10 cellular contexts compared by ENCODE assay signal in genomic region chr6:35718911-35719381, GRCh38. TPM values are rescaled to one million over a fixed set of nuclear protein-coding genes. Genes with fewer than 3 reads are reported as not detected.
A peak's percentile ranks its signal among the peaks of the same experiment; 100 is the strongest.
DNase-seq lines count a peak whose midpoint lies in the region; ATAC-seq, FAIRE-seq and TF ChIP-seq lines count a peak whose summit lies in the region.
"Had no signal": no experiment of that assay in that cellular context is flagged by ENCODE, and none has a peak within 500 bp of the region (broad histone marks: within the 10 kb centered on the region; RNA-seq: fewer than 3 reads in every experiment).

No MANE protein-coding gene starts in this region.

- H3K27ac Mint-ChIP-seq in IgD-negative memory B cell = peak overlapping the region; percentile 7 to 91 (median 23)
- H3K27ac Mint-ChIP-seq in activated T-cell treated with anti-CD3 and anti-CD28 coated beads, Interleukin-2, amount 50 U/mL, for 24 hours = peak overlapping the region; percentile 96
- H3K27ac Mint-ChIP-seq in progenitor cell of endocrine pancreas = no peak overlapping the region

- no peaks in the 10 kb centered on the region for H3K9me3 ChIP-seq in suprapubic skin

- H3K27me3 ChIP-seq in layer of hippocampus (ENCODE audit: control insufficient read depth, insufficient read depth, low read length) (no peaks in the 10 kb centered on the region), suprapubic skin (no peaks in the 10 kb centered on the region)

- H3K36me3 ChIP-seq in suprapubic skin = no peaks in the 10 kb centered on the region

- H3K4me1 Mint-ChIP-seq in IgD-negative memory B cell (peaks cover 19 to 36% (median 36%) of the 10 kb centered on the region in 3 donors), progenitor cell of endocrine pancreas (ENCODE audit: low read depth) (peaks cover 10% of the 10 kb centered on the region)
- H3K4me1 Mint-ChIP-seq in activated T-cell treated with anti-CD3 and anti-CD28 coated beads, Interleukin-2, amount 50 U/mL, for 24 hours (ENCODE audit: low read depth) = peaks cover 72% of the 10 kb centered on the region

- TF ChIP-seq CTCF in suprapubic skin (IDR thresholded peaks at IDR 0.05) (no peak), progenitor cell of endocrine pancreas (IDR thresholded peaks at IDR 0.05; ENCODE audit: unreplicated experiment) (no peak)

- no peak for TF ChIP-seq POLR2A in suprapubic skin (IDR thresholded peaks at IDR 0.05)
- no peak for TF ChIP-seq POLR2A in GM12892 (IDR thresholded peaks at IDR 0.05; ENCODE audit: low read depth, low read length)

- H3K9me3 Mint-ChIP-seq in IgD-negative memory B cell = no peaks in the 10 kb centered on the region
- H3K9me3 Mint-ChIP-seq in activated T-cell treated with anti-CD3 and anti-CD28 coated beads, Interleukin-2, amount 50 U/mL, for 24 hours = no peaks in the 10 kb centered on the region
- no peaks in the 10 kb centered on the region for H3K9me3 Mint-ChIP-seq in progenitor cell of endocrine pancreas (ENCODE audit: low read depth)
- H3K9me3 Mint-ChIP-seq: central memory CD8-positive, alpha-beta T cell had no signal

- H3K27me3 Mint-ChIP-seq in IgD-negative memory B cell = no peaks in the 10 kb centered on the region
- H3K27me3 Mint-ChIP-seq in activated T-cell treated with anti-CD3 and anti-CD28 coated beads, Interleukin-2, amount 50 U/mL, for 24 hours = no peaks in the 10 kb centered on the region
- peaks cover 28% of the 10 kb centered on the region for H3K27me3 Mint-ChIP-seq in progenitor cell of endocrine pancreas
- H3K27me3 Mint-ChIP-seq: central memory CD8-positive, alpha-beta T cell had no signal

- peak overlapping the region in 1 of 4 donors; percentile 56 for H3K4me3 Mint-ChIP-seq in IgD-negative memory B cell
- peak overlapping the region; percentile 75 for H3K4me3 Mint-ChIP-seq in activated T-cell treated with anti-CD3 and anti-CD28 coated beads, Interleukin-2, amount 50 U/mL, for 24 hours
- H3K4me3 Mint-ChIP-seq in progenitor cell of endocrine pancreas (ENCODE audit: low read depth) = no peak overlapping the region

- ATAC-seq in HG03354 (IDR thresholded peaks at IDR 0.05; ENCODE audit: poor library complexity, severe bottlenecking, unreplicated experiment) = no peak

- H3K27ac ChIP-seq in layer of hippocampus (ENCODE audit: low read depth, low read length) (peak overlapping the region; percentile 71), suprapubic skin (peak overlapping the region; percentile 85)

- TF ChIP-seq EP300 in suprapubic skin (IDR thresholded peaks at IDR 0.05) = no peak

- WGBS in suprapubic skin = 89% methylated on average over 2 of the region's 2 CpGs

- no peak for FAIRE-seq in GM12892 (lab: Jason Lieb, UNC)

- H3K4me1 ChIP-seq in suprapubic skin = peaks cover 64% of the 10 kb centered on the region

- H3K36me3 Mint-ChIP-seq in IgD-negative memory B cell (peaks cover 3% of the 10 kb centered on the region), progenitor cell of endocrine pancreas (ENCODE audit: insufficient read depth) (no peaks in the 10 kb centered on the region)
- no peaks in the 10 kb centered on the region for H3K36me3 Mint-ChIP-seq in activated T-cell treated with anti-CD3 and anti-CD28 coated beads, Interleukin-2, amount 50 U/mL, for 24 hours (ENCODE audit: low read depth)

- DNase-seq in activated T-cell treated with anti-CD3 and anti-CD28 coated beads, Interleukin-2, amount 50 U/mL, for 24 hours = peak; percentile 70
- DNase-seq in suprapubic skin (ENCODE audit: low spot score in 2 of 2) (peak in 1 of 2 donors; percentile 50), GM12892 (ENCODE audit: insufficient read length) (no peak), progenitor cell of endocrine pancreas (ENCODE audit: low spot score, unreplicated experiment) (no peak)
- DNase-seq: NCI-H526 treated with DMSO at 0.1 percent for 48 hours had no signal

- no peak overlapping the region for H3K4me3 ChIP-seq in suprapubic skin

RNA-seq across cellular contexts. Expression of gene ARMC12, which starts 17.9 kb away (rescaled TPM):
- polyA plus RNA-seq in IgD-negative memory B cell = 0.39 TPM
- total RNA-seq in suprapubic skin (1 to 10 TPM in 1 of 4 donors, under 1 TPM in 2, not detected in 1; 0.53 to 1.2 (median 0.55) TPM), progenitor cell of endocrine pancreas (0.36 and 0.98 TPM in 2 replicates)
- polyA plus RNA-seq in GM12892 (2012; ENCODE audit: missing spikeins) = 0.30 TPM

RNA-seq across cellular contexts. Expression of gene FKBP5, which starts 30.2 kb away (rescaled TPM):
- polyA plus RNA-seq in IgD-negative memory B cell = 25.1 TPM
- total RNA-seq in suprapubic skin = 100 to 1,000 TPM; 198 to 321 (median 244) TPM
- 34.9 TPM for polyA plus RNA-seq in GM12892 (2012; ENCODE audit: missing spikeins)
- 5.9 and 6.9 TPM in 2 replicates for total RNA-seq in progenitor cell of endocrine pancreas

RNA-seq across cellular contexts. Expression of gene CLPSL2, which starts 57.5 kb away (rescaled TPM):
- polyA plus RNA-seq in IgD-negative memory B cell = not detected
- total RNA-seq in suprapubic skin (not detected), progenitor cell of endocrine pancreas (not detected in 2 replicates)
- not detected for polyA plus RNA-seq in GM12892 (2012; ENCODE audit: missing spikeins)
- total RNA-seq: renal cortical epithelial cell had no signal

Comparison
In these comparisons a context has a peak if more than half of its experiments do, and no peak if none do; other contexts are left out.
1. RNA of gene FKBP5, which starts 30.2 kb away (total RNA-seq): 198 to 321 TPM in suprapubic skin; 5.9 to 6.9 TPM in progenitor cell of endocrine pancreas; every median in the first group is over 10 times any median in the second.